In genomic region chr10:58477122-58477521, GRCh38 we compare ENCODE assay signal across 17 cellular contexts. TPM values are rescaled to one million over a fixed set of nuclear protein-coding genes. Genes with fewer than 3 reads are reported as not detected.
DNase-seq lines count a peak whose midpoint lies in the region; ATAC-seq and TF ChIP-seq lines count a peak whose summit lies in the region.
"Had no signal": no experiment of that assay in that cellular context is flagged by ENCODE, and none has a peak within 500 bp of the region (broad histone marks: within the 10 kb centered on the region; RNA-seq: fewer than 3 reads in every experiment).

No MANE protein-coding gene starts in this region.

- H3K27ac ChIP-seq in neural progenitor cell = no peak overlapping the region
- H3K27ac ChIP-seq: upper lobe of left lung had no signal

- peaks cover 11% of the 10 kb centered on the region for H3K4me1 Mint-ChIP-seq in neural progenitor cell
- H3K4me1 Mint-ChIP-seq in activated naive CD4-positive, alpha-beta T cell treated with anti-CD3 and anti-CD28 coated beads, Interleukin-2, amount 10 ng/mL, durations not matched to agents 7 days and 5 days = no peaks in the 10 kb centered on the region

- H3K27me3 ChIP-seq in neural progenitor cell = no peaks in the 10 kb centered on the region
- H3K27me3 ChIP-seq: BE2C, upper lobe of left lung had no signal

- H3K27ac Mint-ChIP-seq in neural progenitor cell = peak overlapping the region; percentile 59
- no peak overlapping the region for H3K27ac Mint-ChIP-seq in activated naive CD4-positive, alpha-beta T cell treated with anti-CD3 and anti-CD28 coated beads, Interleukin-2, amount 10 ng/mL, durations not matched to agents 7 days and 5 days
- H3K27ac Mint-ChIP-seq: activated naive CD4-positive, alpha-beta T cell treated with anti-CD3 and anti-CD28 coated beads for 36 hours had no signal

- CTCF ChIA-PET in activated naive CD4-positive, alpha-beta T cell treated with anti-CD3 and anti-CD28 coated beads, Interleukin-2, amount 10 ng/mL, durations not matched to agents 7 days and 5 days (lab: Charles Lee) = no interaction called here

- no peaks in the 10 kb centered on the region for H3F3A ChIP-seq in neural progenitor cell (ENCODE audit: low read depth)

- no peak overlapping the region for H2AFZ ChIP-seq in neural progenitor cell (replicated peaks)

- H3K79me2 ChIP-seq in neural progenitor cell (ENCODE audit: low read depth) = no peaks in the 10 kb centered on the region

- H3K4me3 Mint-ChIP-seq in neural progenitor cell = no peak overlapping the region
- H3K4me3 Mint-ChIP-seq in activated naive CD4-positive, alpha-beta T cell treated with anti-CD3 and anti-CD28 coated beads, Interleukin-2, amount 10 ng/mL, durations not matched to agents 7 days and 5 days = no peak overlapping the region
- H3K4me3 Mint-ChIP-seq: activated naive CD4-positive, alpha-beta T cell treated with anti-CD3 and anti-CD28 coated beads for 36 hours had no signal

- no peak for TF ChIP-seq CTCF in foreskin fibroblast (IDR thresholded peaks at IDR 0.05; ENCODE audit: low read depth, low read length)
- no peak for TF ChIP-seq CTCF in neural progenitor cell (IDR thresholded peaks at IDR 0.05)

- ATAC-seq in HG03097 (IDR thresholded peaks at IDR 0.05; ENCODE audit: low FRiP score, unreplicated experiment) = no peak

- no peaks in the 10 kb centered on the region for H3K27me3 Mint-ChIP-seq in neural progenitor cell (ENCODE audit: insufficient read depth, low read depth)
- H3K27me3 Mint-ChIP-seq in activated naive CD4-positive, alpha-beta T cell treated with anti-CD3 and anti-CD28 coated beads, Interleukin-2, amount 10 ng/mL, durations not matched to agents 7 days and 5 days = peaks cover 8% of the 10 kb centered on the region

- H4K20me1 ChIP-seq in neural progenitor cell (ENCODE audit: low read depth) = no peaks in the 10 kb centered on the region

- H3K9me3 Mint-ChIP-seq in neural progenitor cell = no peaks in the 10 kb centered on the region
- H3K9me3 Mint-ChIP-seq in activated naive CD4-positive, alpha-beta T cell treated with anti-CD3 and anti-CD28 coated beads, Interleukin-2, amount 10 ng/mL, durations not matched to agents 7 days and 5 days = no peaks in the 10 kb centered on the region
- H3K9me3 Mint-ChIP-seq: activated naive CD4-positive, alpha-beta T cell treated with anti-CD3 and anti-CD28 coated beads for 36 hours had no signal

- DNase-seq in AG20443 (ENCODE audit: low spot score) = peak; percentile 73
- DNase-seq in NCI-H446 treated with DMSO at 0.1 percent for 48 hours (lab: John Stamatoyannopoulos, UW) = peak; percentile 39
- peak; percentile 30 to 70 for DNase-seq in foreskin fibroblast
- peak; percentile 13 for DNase-seq in neural progenitor cell (ENCODE audit: low spot score)
- DNase-seq in inferior parietal cortex (ENCODE audit: extremely low spot score) = no peak
- DNase-seq in NCI-H2107 (lab: John Stamatoyannopoulos, UW) = no peak
- no peak for DNase-seq in activated naive CD4-positive, alpha-beta T cell treated with anti-CD3 and anti-CD28 coated beads, Interleukin-2, amount 10 ng/mL, durations not matched to agents 7 days and 5 days
- DNase-seq: activated CD4-positive, alpha-beta T cell treated with anti-CD3 and anti-CD28 coated beads, Interleukin-2, amount 50 U/mL, for 4 hours; activated naive CD4-positive, alpha-beta T cell treated with anti-CD3 and anti-CD28 coated beads for 36 hours; BE2C; GF-D8; NCI-H187 treated with DMSO at 0.1 percent for 48 hours; retina; upper lobe of left lung had no signal

- no peak overlapping the region for H3K4me2 ChIP-seq in neural progenitor cell

- H3K4me3 ChIP-seq in foreskin fibroblast (ENCODE audit: low read depth in 1 of 2, low read length in 2 of 2) (no peak overlapping the region), neural progenitor cell (no peak overlapping the region)
- H3K4me3 ChIP-seq: upper lobe of left lung had no signal

- no peaks in the 10 kb centered on the region for H3K36me3 Mint-ChIP-seq in neural progenitor cell
- no peaks in the 10 kb centered on the region for H3K36me3 Mint-ChIP-seq in activated naive CD4-positive, alpha-beta T cell treated with anti-CD3 and anti-CD28 coated beads, Interleukin-2, amount 10 ng/mL, durations not matched to agents 7 days and 5 days

- H3K4me1 ChIP-seq in neural progenitor cell = no peaks in the 10 kb centered on the region
- H3K4me1 ChIP-seq: BE2C, upper lobe of left lung had no signal

- H3K36me3 ChIP-seq in neural progenitor cell = no peaks in the 10 kb centered on the region
- H3K36me3 ChIP-seq: BE2C, upper lobe of left lung had no signal

- H3K9ac ChIP-seq in neural progenitor cell = no peak overlapping the region

- H3K9me3 ChIP-seq in neural progenitor cell (ENCODE audit: low read depth) = no peaks in the 10 kb centered on the region
- H3K9me3 ChIP-seq: BE2C, upper lobe of left lung had no signal

RNA-seq across cellular contexts. Expression of gene BICC1, which starts 35.5 kb away (rescaled TPM):
- 0.25 and 0.41 TPM in 2 replicates for total RNA-seq in neural progenitor cell (ENCODE audit: low replicate concordance)
- total RNA-seq: activated naive CD4-positive, alpha-beta T cell treated with anti-CD3 and anti-CD28 coated beads for 36 hours; dermis microvascular lymphatic vessel endothelial cell; T-helper 1 cell treated with Interleukin-12 subunit alpha and Interleukin-12 subunit beta and Interleukin-4 antibody, amounts not matched to agents 30 ng/mL and 1 ng/mL, for 36 hours had no signal

Comparison
In these comparisons a context has a peak if more than half of its experiments do, and no peak if none do; other contexts are left out.
1. DNase-seq: peak in AG20443 (single experiment), NCI-H446 treated with DMSO at 0.1 percent for 48 hours (single experiment), foreskin fibroblast (2 of 2) and neural progenitor cell (single experiment); none in inferior parietal cortex (single experiment), NCI-H2107 (single experiment) and activated naive CD4-positive, alpha-beta T cell treated with anti-CD3 and anti-CD28 coated beads, Interleukin-2, amount 10 ng/mL, durations not matched to agents 7 days and 5 days (single experiment).